16 cellular contexts compared by ENCODE assay signal in genomic region chr3:12961007-12961725, GRCh38.
DNase-seq lines count a peak whose midpoint lies in the region; ATAC-seq and TF ChIP-seq lines count a peak whose summit lies in the region.
"Had no signal": no experiment of that assay in that cellular context is flagged by ENCODE, and none has a peak within 500 bp of the region (broad histone marks: within the 10 kb centered on the region; RNA-seq: fewer than 3 reads in every experiment).

No MANE protein-coding gene starts in this region.

- H3K4ac ChIP-seq in mesenchymal stem cell (ENCODE audit: low read depth in 1 of 2, low read length in 2 of 2), result no peak overlapping the region

- POLR2A ChIA-PET in activated B cell treated with CpG ODN at 0.5 μM for 24 hours (lab: Charles Lee), result interaction anchor here (0.9 to 2.0 kb wide), 6 partner anchors 11 to 111 kb away, joined by 3 to 11 read pairs (median 6); no protein-coding TSS in a partner anchor

- H3K23ac ChIP-seq in mesenchymal stem cell (ENCODE audit: low read length in 2 of 2), result peak overlapping the region in 1 of 2 experiments; percentile 57

- TF ChIP-seq CTCF in activated B cell treated with CpG ODN at 0.5 μM for 24 hours (IDR thresholded peaks at IDR 0.05) (no peak), colonic mucosa (IDR thresholded peaks at IDR 0.05) (no peak)

- H3K9me3 ChIP-seq in right cardiac atrium (ENCODE audit: control insufficient read depth, low read length), result no peaks in the 10 kb centered on the region
- no peaks in the 10 kb centered on the region for H3K9me3 ChIP-seq in mesenchymal stem cell (ENCODE audit: control insufficient read depth, low read length)
- no peaks in the 10 kb centered on the region for H3K9me3 ChIP-seq in colonic mucosa
- H3K9me3 ChIP-seq: left lung had no signal

- H2BK12ac ChIP-seq in mesenchymal stem cell (ENCODE audit: low read length in 2 of 2), result no peak overlapping the region

- peaks cover 75% of the 10 kb centered on the region for H3K79me1 ChIP-seq in mesenchymal stem cell (replicated peaks; ENCODE audit: low read length, poor library complexity, severe bottlenecking)

- DNase-seq in right cardiac atrium (peak in 2 of 3 donors; percentile 25 to 40), cardiac septum (ENCODE audit: low spot score) (no peak), activated B cell treated with CpG ODN at 0.5 μM for 24 hours (no peak), mesenchymal stem cell (peak; percentile 14), colonic mucosa (no peak), NCI-H526 (lab: John Stamatoyannopoulos, UW) (no peak)
- DNase-seq in stimulated activated CD4-positive, alpha-beta T cell treated with anti-CD3 and anti-CD28 coated beads, Interleukin-15, amount 100 ng/mL, for 24 hours, result no peak
- no peak for DNase-seq in activated naive CD4-positive, alpha-beta T cell treated with anti-CD3 and anti-CD28 coated beads, Interleukin-2, amount 50 U/mL, for 16 hours
- DNase-seq: activated CD4-positive, CD25-positive, alpha-beta regulatory T cell; activated T-cell treated with anti-CD3 and anti-CD28 coated beads, Interleukin-2, amount 50 U/mL, for 1 hour; brain microvascular endothelial cell; NCI-H2029; NK-92 treated with Interleukin-12 subunit alpha and Interleukin-12 subunit beta, amount 100 ng/mL, for 24 hours; stimulated activated CD8-positive, alpha-beta memory T cell treated with anti-CD3 and anti-CD28 coated beads, Interleukin-4, amount 100 ng/mL, for 48 hours had no signal

- H3K9me3 Mint-ChIP-seq in activated B cell treated with CpG ODN at 0.5 μM for 24 hours, result no peaks in the 10 kb centered on the region

- WGBS in right cardiac atrium, result 76% methylated on average over 5 of the region's 5 CpGs
- WGBS in mesenchymal stem cell, result 80% methylated on average over 5 of the region's 5 CpGs

- peak overlapping the region; percentile 67 for H3K27ac Mint-ChIP-seq in activated B cell treated with CpG ODN at 0.5 μM for 24 hours

- H3K27me3 ChIP-seq in right cardiac atrium (ENCODE audit: control insufficient read depth, insufficient read depth), result no peaks in the 10 kb centered on the region
- no peaks in the 10 kb centered on the region for H3K27me3 ChIP-seq in mesenchymal stem cell (ENCODE audit: control insufficient read depth in 1 of 2, insufficient read depth in 1 of 2, low read length in 2 of 2)
- no peaks in the 10 kb centered on the region for H3K27me3 ChIP-seq in colonic mucosa
- H3K27me3 ChIP-seq: brain microvascular endothelial cell, left lung had no signal

- H3K14ac ChIP-seq in mesenchymal stem cell (ENCODE audit: low read length in 2 of 2), result no peak overlapping the region

- H4K8ac ChIP-seq in mesenchymal stem cell (ENCODE audit: low read length), result no peak overlapping the region

- no peak overlapping the region for H2AK5ac ChIP-seq in mesenchymal stem cell (ENCODE audit: low read length, severe bottlenecking)

- ATAC-seq in right cardiac atrium (no peak), activated B cell treated with CpG ODN at 0.5 μM for 24 hours (ENCODE audit: low read depth) (no peak)
- ATAC-seq: left lung had no signal

- H3K18ac ChIP-seq in mesenchymal stem cell (ENCODE audit: low read depth in 1 of 2, low read length in 2 of 2), result no peak overlapping the region

- no peak overlapping the region for H2BK5ac ChIP-seq in mesenchymal stem cell (ENCODE audit: low read depth, low read length, poor library complexity, severe bottlenecking)

- H3K4me1 Mint-ChIP-seq in activated B cell treated with CpG ODN at 0.5 μM for 24 hours, result peaks cover 99% of the 10 kb centered on the region

- no peak overlapping the region for H3K4me2 ChIP-seq in mesenchymal stem cell (ENCODE audit: low read length, poor library complexity, severe bottlenecking)

- peaks cover 73% of the 10 kb centered on the region for H3K36me3 Mint-ChIP-seq in activated B cell treated with CpG ODN at 0.5 μM for 24 hours (ENCODE audit: low read depth)

- peak overlapping the region; percentile 70 for H3K4me3 Mint-ChIP-seq in activated B cell treated with CpG ODN at 0.5 μM for 24 hours

- H3K4me1 ChIP-seq in right cardiac atrium (ENCODE audit: control insufficient read depth, insufficient read depth, low read length) (peaks cover 83% of the 10 kb centered on the region), mesenchymal stem cell (ENCODE audit: control insufficient read depth, insufficient read depth, low read depth, low read length) (peaks cover 14% of the 10 kb centered on the region), colonic mucosa (peaks cover 11% of the 10 kb centered on the region)

- no peak overlapping the region for H2BK15ac ChIP-seq in mesenchymal stem cell (ENCODE audit: low read depth, poor library complexity, severe bottlenecking)

- intact Hi-C loops in right cardiac atrium (cut with DNase I) (no loop called here), cardiac septum (cut with DNase I) (no loop called here), activated B cell treated with CpG ODN at 0.5 μM for 24 hours (cut with micrococcal nuclease) (no loop called here), colonic mucosa (cut with DNase I) (no loop called here)

- H3K4me3 ChIP-seq in right cardiac atrium (ENCODE audit: low read length) (no peak overlapping the region), mesenchymal stem cell (ENCODE audit: insufficient read depth in 1 of 2, low read depth in 1 of 2, low read length in 2 of 2) (no peak overlapping the region), colonic mucosa (no peak overlapping the region)
- H3K4me3 ChIP-seq: left lung had no signal

- no peak overlapping the region for H2AFZ ChIP-seq in mesenchymal stem cell (ENCODE audit: low read depth, low read length)
- H2AFZ ChIP-seq: parathyroid adenoma had no signal

- H3K36me3 ChIP-seq in mesenchymal stem cell (ENCODE audit: control insufficient read depth in 1 of 2, insufficient read depth in 2 of 2, low read depth in 1 of 2, low read length in 2 of 2) (peaks cover 0 to 33% of the 10 kb centered on the region in 2 experiments), colonic mucosa (no peaks in the 10 kb centered on the region)
- H3K36me3 ChIP-seq: brain microvascular endothelial cell had no signal

- no peak overlapping the region for H3K9ac ChIP-seq in mesenchymal stem cell (ENCODE audit: low read length)
- H3K9ac ChIP-seq in colonic mucosa (ENCODE audit: low read depth in 2 of 2, low read length in 2 of 2), result no peak overlapping the region
- H3K9ac ChIP-seq: parathyroid adenoma had no signal

- CTCF ChIA-PET in activated B cell treated with CpG ODN at 0.5 μM for 24 hours (lab: Charles Lee), result interaction anchor here (0.8 to 2.5 kb wide), 6 partner anchors 22 to 491 kb away, joined by 3 to 9 read pairs (median 4); no protein-coding TSS in a partner anchor

- no peaks in the 10 kb centered on the region for H3K27me3 Mint-ChIP-seq in activated B cell treated with CpG ODN at 0.5 μM for 24 hours

- H4K91ac ChIP-seq in mesenchymal stem cell (ENCODE audit: low read length), result no peak overlapping the region

- H2BK120ac ChIP-seq in mesenchymal stem cell (ENCODE audit: low read depth, low read length), result no peak overlapping the region

- H3K27ac ChIP-seq in right cardiac atrium (ENCODE audit: low read length) (no peak overlapping the region), mesenchymal stem cell (ENCODE audit: low read length, poor library complexity, severe bottlenecking) (no peak overlapping the region), colonic mucosa (no peak overlapping the region)
- H3K27ac ChIP-seq: brain microvascular endothelial cell, parathyroid adenoma had no signal

Comparison
In these comparisons a context has a peak if more than half of its experiments do, and no peak if none do; other contexts are left out.
1. DNase-seq: peak in right cardiac atrium (2 of 3) and mesenchymal stem cell (single experiment); none in cardiac septum (single experiment), activated B cell treated with CpG ODN at 0.5 μM for 24 hours (single experiment), stimulated activated CD4-positive, alpha-beta T cell treated with anti-CD3 and anti-CD28 coated beads, Interleukin-15, amount 100 ng/mL, for 24 hours (single experiment), colonic mucosa (single experiment), activated naive CD4-positive, alpha-beta T cell treated with anti-CD3 and anti-CD28 coated beads, Interleukin-2, amount 50 U/mL, for 16 hours (single experiment) and NCI-H526 (0 of 2).